1 cellular context compared by ENCODE assay signal in genomic region chr11:65212226-65212801, GRCh38.
TF ChIP-seq lines count a peak whose summit lies in the region.

No MANE protein-coding gene starts in this region.

TF ChIP-seq in H1, 55 proteins besides CTCF, POLR2A, EP300 and RAD21:
- no peak for TF ChIP-seq KDM5A (IDR thresholded peaks at IDR 0.05; ENCODE audit: low read length)
- no peak for TF ChIP-seq CBX5 (IDR thresholded peaks at IDR 0.05; ENCODE audit: low read depth, low read length)
